In the genomic region with DNA sequence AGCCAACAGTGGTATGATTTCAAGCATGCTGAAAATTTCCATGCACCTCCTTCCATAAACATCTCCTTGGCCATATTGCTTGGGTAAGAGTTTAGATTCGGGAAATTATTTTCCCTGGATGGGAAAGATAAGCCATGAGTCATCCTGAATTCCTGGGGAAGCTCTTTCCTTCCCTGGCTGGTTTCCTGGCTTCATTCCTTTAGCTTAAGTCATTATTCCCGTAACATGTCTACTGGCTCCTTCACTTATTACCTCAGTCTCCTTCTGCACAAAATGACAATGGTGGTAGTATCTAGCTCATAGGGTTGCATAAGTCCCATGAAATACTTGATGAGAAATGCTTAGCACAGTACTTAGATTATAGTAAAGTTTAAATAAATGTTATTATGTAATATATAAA, we compare ENCODE assay signal across 12 cellular contexts. TPM values are rescaled to one million over a fixed set of nuclear protein-coding genes. Genes with fewer than 3 reads are reported as not detected.
DNase-seq lines count a peak whose midpoint lies in the region; ATAC-seq and TF ChIP-seq lines count a peak whose summit lies in the region.
"Had no signal": no experiment of that assay in that cellular context is flagged by ENCODE, and none has a peak within 500 bp of the region (broad histone marks: within the 10 kb centered on the region; RNA-seq: fewer than 3 reads in every experiment).

No MANE protein-coding gene starts in this region.

- H3K27me3 ChIP-seq in Panc1 (ENCODE audit: control insufficient read depth, insufficient read depth, low read length) (no peaks in the 10 kb centered on the region), psoas muscle (ENCODE audit: insufficient read depth in 3 of 3, low read length in 2 of 3) (no peaks in the 10 kb centered on the region), suprapubic skin (no peaks in the 10 kb centered on the region), Peyer's patch (no peaks in the 10 kb centered on the region)
- H3K27me3 ChIP-seq: colonic mucosa, upper lobe of left lung had no signal

- CTCF ChIA-PET in Panc1 (lab: Charles Lee), result interaction anchor here (0.6 kb wide), 1 partner anchor 81 kb away, joined by 8 read pairs; no protein-coding TSS in a partner anchor

- WGBS in psoas muscle, 3 donors, result 15 to 34% (median 27%) methylated on average over 2 of the region's 2 CpGs
- 30% methylated on average over 2 of the region's 2 CpGs for whole genome bisulfite sequencing in suprapubic skin

- TF ChIP-seq CTCF in Panc1 (IDR thresholded peaks at IDR 0.05), result no peak
- TF ChIP-seq CTCF in psoas muscle (IDR thresholded peaks at IDR 0.05), result no peak
- no peak for TF ChIP-seq CTCF in suprapubic skin (IDR thresholded peaks at IDR 0.05)
- no peak for TF ChIP-seq CTCF in Peyer's patch (IDR thresholded peaks at IDR 0.05)

- in situ Hi-C loops in Panc1 (cut with HindIII; ENCODE audit: low pct_unique_long_range_greater_than_20kb, low sequenced_read_pairs), result no loop called here

- POLR2A ChIA-PET in Panc1 (lab: Charles Lee), result no interaction called here

- ATAC-seq in Panc1, result peak; percentile 95
- peak in 3 of 4 donors; percentile 40 to 63 (median 49) for ATAC-seq in psoas muscle
- ATAC-seq in HG03521 (IDR thresholded peaks at IDR 0.05; ENCODE audit: unreplicated experiment), result no peak

- TF ChIP-seq POLR2A in suprapubic skin (IDR thresholded peaks at IDR 0.05), result no peak
- TF ChIP-seq POLR2A in Peyer's patch (IDR thresholded peaks at IDR 0.05), result no peak

- peak; percentile 97 for DNase-seq in ELR (ENCODE audit: low read depth)
- peak; percentile 84 for DNase-seq in Panc1 (ENCODE audit: low read depth, low spot score)
- peak; percentile 86 for DNase-seq in fibroblast of gingiva (ENCODE audit: low read depth)
- no peak for DNase-seq in psoas muscle
- DNase-seq in suprapubic skin (ENCODE audit: low spot score in 2 of 2), result no peak
- no peak for DNase-seq in Peyer's patch
- no peak for DNase-seq in NOMO-1 (lab: John Stamatoyannopoulos, UW; ENCODE audit: unreplicated experiment in 2 of 2)
- DNase-seq: colonic mucosa, NCI-H187, upper lobe of left lung had no signal

- no peak overlapping the region for H3K4me3 ChIP-seq in Panc1 (ENCODE audit: low read depth in 2 of 2, low read length in 2 of 2)
- no peak overlapping the region for H3K4me3 ChIP-seq in psoas muscle
- H3K4me3 ChIP-seq in suprapubic skin, result no peak overlapping the region
- H3K4me3 ChIP-seq in Peyer's patch, result no peak overlapping the region
- H3K4me3 ChIP-seq: colonic mucosa, upper lobe of left lung had no signal

- intact Hi-C loops in Panc1 (cut with micrococcal nuclease; ENCODE audit: unreplicated experiment), result no loop called here
- intact Hi-C loops in psoas muscle (cut with DNase I), result no loop called here

- BruUV-seq in Panc1 (replicated peaks; lab: Mats Ljungman, UMichigan), result no TSS peak

- TF ChIP-seq EP300 in suprapubic skin (IDR thresholded peaks at IDR 0.05), result no peak

- H3K27ac ChIP-seq in Panc1 (ENCODE audit: low read length) (no peak overlapping the region), psoas muscle (no peak overlapping the region), suprapubic skin (no peak overlapping the region), Peyer's patch (no peak overlapping the region)
- H3K27ac ChIP-seq: colonic mucosa, upper lobe of left lung had no signal

- H3K9me3 ChIP-seq in Panc1 (ENCODE audit: control insufficient read depth, insufficient read depth, low read depth, low read length) (no peaks in the 10 kb centered on the region), psoas muscle (peaks cover 13% of the 10 kb centered on the region), suprapubic skin (no peaks in the 10 kb centered on the region), Peyer's patch (peaks cover 0 to under 1% (median 0%) of the 10 kb centered on the region in 4 donors)
- H3K9me3 ChIP-seq: colonic mucosa, upper lobe of left lung had no signal

- H3K4me1 ChIP-seq in Panc1 (ENCODE audit: control insufficient read depth, insufficient read depth, low read length) (peaks cover 6% of the 10 kb centered on the region; the same call in 1 of the 2 replicates), psoas muscle (no peaks in the 10 kb centered on the region), suprapubic skin (no peaks in the 10 kb centered on the region), Peyer's patch (no peaks in the 10 kb centered on the region)
- H3K4me1 ChIP-seq: colonic mucosa, upper lobe of left lung had no signal

- H3K36me3 ChIP-seq in Panc1 (ENCODE audit: control insufficient read depth, insufficient read depth, low read length), result no peaks in the 10 kb centered on the region
- H3K36me3 ChIP-seq in psoas muscle (ENCODE audit: insufficient read depth in 1 of 2, low read depth in 1 of 2), result no peaks in the 10 kb centered on the region
- no peaks in the 10 kb centered on the region for H3K36me3 ChIP-seq in suprapubic skin
- no peaks in the 10 kb centered on the region for H3K36me3 ChIP-seq in Peyer's patch
- H3K36me3 ChIP-seq: colonic mucosa, upper lobe of left lung had no signal

RNA-seq across cellular contexts. Expression of a gene that starts 27.6 kb away (rescaled TPM):
- not detected for total RNA-seq in Panc1 (2021; ENCODE audit: unreplicated experiment)
- not detected for polyA plus RNA-seq in Panc1 (2012; ENCODE audit: insufficient read length)
- under 1 TPM in 2 of 4 donors, not detected in 2; 0.27 TPM for total RNA-seq in psoas muscle
- polyA plus RNA-seq in psoas muscle, result under 1 TPM; 0.03 to 0.04 (median 0.04) TPM
- not detected for total RNA-seq in suprapubic skin
- total RNA-seq in Peyer's patch, result 10 to 100 TPM in 3 of 4 donors, 1 to 10 TPM in 1; 2.5 to 95.8 (median 62.5) TPM
- total RNA-seq: mononuclear cell, upper lobe of left lung had no signal

Comparison
In these comparisons a context has a peak if more than half of its experiments do, and no peak if none do; other contexts are left out.
1. DNase-seq: peak in ELR (single experiment), Panc1 (single experiment) and fibroblast of gingiva (single experiment); none in psoas muscle (0 of 2), suprapubic skin (0 of 2), Peyer's patch (0 of 3) and NOMO-1 (0 of 2).